ENCODE assay signal across 1 cellular context in genomic region chr21:28299946-28300345, GRCh38.
TF ChIP-seq lines count a peak whose summit lies in the region.

No MANE protein-coding gene starts in this region.

TF ChIP-seq in HEK293, 187 proteins besides CTCF, POLR2A, EP300 and RAD21 (continued from another document and continues in another):
- TF ChIP-seq WT1 (tag by site-specific recombination; IDR thresholded peaks at IDR 0.05) (no peak), ZBTB11 (tag by site-specific recombination; conservative IDR thresholded peaks at IDR 0.05; ENCODE audit: low read depth) (peak; percentile 70), ZNF510 (tag by site-specific recombination; IDR thresholded peaks at IDR 0.05; ENCODE audit: insufficient replicate concordance) (peak; percentile 55), ZNF830 (tag by site-specific recombination; IDR thresholded peaks at IDR 0.05; ENCODE audit: low read depth) (no peak), REST (tag by site-specific recombination; IDR thresholded peaks at IDR 0.05) (peak; percentile 60; the same call in 1 of the 2 replicates), HOXA7 (CRISPR knock-in tag; IDR thresholded peaks at IDR 0.05; ENCODE audit: borderline replicate concordance) (no peak), ZNF394 (tag by site-specific recombination; IDR thresholded peaks at IDR 0.05; ENCODE audit: borderline replicate concordance) (peak; percentile 94), SETDB1 (IDR thresholded peaks at IDR 0.05; ENCODE audit: insufficient read length, low read length) (no peak), ZNF530 (tag by site-specific recombination; IDR thresholded peaks at IDR 0.05; ENCODE audit: low read depth) (no peak), ZNF664 (tag by site-specific recombination; IDR thresholded peaks at IDR 0.05) (0 out of 2 replicates have a peak, but pooled peaks have one; percentile 12), SALL2 (tag by site-specific recombination; IDR thresholded peaks at IDR 0.05; ENCODE audit: borderline replicate concordance) (no peak), ELK4 (IDR thresholded peaks at IDR 0.05; ENCODE audit: borderline replicate concordance, low read depth, low read length) (no peak), SP2 (tag by site-specific recombination; IDR thresholded peaks at IDR 0.05) (no peak), ZNF292 (tag by site-specific recombination; IDR thresholded peaks at IDR 0.05; ENCODE audit: borderline replicate concordance, low read depth) (peak; percentile 71; the same call in 1 of the 2 replicates), ZBTB21 (tag by site-specific recombination; IDR thresholded peaks at IDR 0.05) (no peak), TCF7L2 (IDR thresholded peaks at IDR 0.05; ENCODE audit: borderline replicate concordance, low read depth, low read length) (no peak), YY1 (tag by site-specific recombination; IDR thresholded peaks at IDR 0.05) (no peak), ZNF529 (tag by site-specific recombination; IDR thresholded peaks at IDR 0.05; ENCODE audit: insufficient replicate concordance) (peak; percentile 8), ZFHX2 (tag by site-specific recombination; conservative IDR thresholded peaks at IDR 0.05) (no peak), ZNF623 (tag by site-specific recombination; IDR thresholded peaks at IDR 0.05) (peak; percentile 65), ZNF354C (tag by site-specific recombination; IDR thresholded peaks at IDR 0.05; ENCODE audit: borderline replicate concordance, low read depth) (no peak), ZNF404 (tag by site-specific recombination; IDR thresholded peaks at IDR 0.05) (0 out of 2 replicates have a peak, but pooled peaks have one; percentile 22), ZNF140 (tag by site-specific recombination; IDR thresholded peaks at IDR 0.05) (peak; percentile 77), ZNF202 (tag by site-specific recombination; IDR thresholded peaks at IDR 0.05; ENCODE audit: borderline replicate concordance) (peak; percentile 54; the same call in 1 of the 2 replicates), ZNF362 (tag by site-specific recombination; IDR thresholded peaks at IDR 0.05) (no peak), ZNF426 (tag by site-specific recombination; IDR thresholded peaks at IDR 0.05) (peak; percentile 75), ZBTB7A (tag by site-specific recombination; IDR thresholded peaks at IDR 0.05; ENCODE audit: low read depth) (no peak), ZNF157 (tag by site-specific recombination; IDR thresholded peaks at IDR 0.05) (no peak), ZSCAN23 (tag by site-specific recombination; IDR thresholded peaks at IDR 0.05) (no peak), ZNF518A (tag by site-specific recombination; conservative IDR thresholded peaks at IDR 0.05; ENCODE audit: low read depth) (peak; percentile 80), ZXDB (tag by site-specific recombination; IDR thresholded peaks at IDR 0.05) (0 out of 2 replicates have a peak, but pooled peaks have one; percentile 42), ZNF629 (tag by site-specific recombination; IDR thresholded peaks at IDR 0.05) (0 out of 2 replicates have a peak, but pooled peaks have one; percentile 23), ZNF555 (tag by site-specific recombination; conservative IDR thresholded peaks at IDR 0.05) (peak; percentile 77), ZNF645 (tag by site-specific recombination; IDR thresholded peaks at IDR 0.05) (no peak), GLIS2 (tag by site-specific recombination; IDR thresholded peaks at IDR 0.05) (no peak), ZNF114 (tag by site-specific recombination; IDR thresholded peaks at IDR 0.05) (no peak), ZNF280D (tag by site-specific recombination; IDR thresholded peaks at IDR 0.05) (no peak), ZNF350 (tag by site-specific recombination; IDR thresholded peaks at IDR 0.05) (no peak), ZNF23 (tag by site-specific recombination; IDR thresholded peaks at IDR 0.05; ENCODE audit: borderline replicate concordance) (no peak), ZSCAN16 (tag by site-specific recombination; IDR thresholded peaks at IDR 0.05) (no peak), ZNF311 (tag by site-specific recombination; IDR thresholded peaks at IDR 0.05; ENCODE audit: borderline replicate concordance) (no peak), ZNF433 (tag by site-specific recombination; IDR thresholded peaks at IDR 0.05; ENCODE audit: low read depth) (peak; percentile 52; the same call in 1 of the 2 replicates), ZNF571 (tag by site-specific recombination; IDR thresholded peaks at IDR 0.05) (no peak), ZFP3 (tag by site-specific recombination; IDR thresholded peaks at IDR 0.05; ENCODE audit: low read depth) (no peak)
